ENCODE assay signal across 26 cellular contexts in genomic region chr14:103961928-103962578, GRCh38. TPM values are rescaled to one million over a fixed set of nuclear protein-coding genes. Genes with fewer than 3 reads are reported as not detected.
"Had no signal": no experiment of that assay in that cellular context is flagged by ENCODE, and none has a peak within 500 bp of the region (broad histone marks: within the 10 kb centered on the region; RNA-seq: fewer than 3 reads in every experiment).

No MANE protein-coding gene starts in this region.

- H3K27ac Mint-ChIP-seq: endodermal cell; naive thymus-derived CD4-positive, alpha-beta T cell; nephron progenitor cell; stimulated activated naive B cell treated with anti-CD40 and anti-IgM and Interleukin-4, amounts not matched to agents 10 μg/mL and 1 μg/mL and 100 μg/mL, for 72 hours; type B pancreatic cell had no signal

- FAIRE-seq: endothelial cell of umbilical vein, kidney had no signal

- H3K27me3 ChIP-seq: hepatocyte, uterus had no signal

- H3K27ac ChIP-seq: coronary artery, hepatocyte, psoas muscle, skin epidermis, uterus had no signal

- H3K4me3 Mint-ChIP-seq: endodermal cell; naive thymus-derived CD4-positive, alpha-beta T cell; nephron progenitor cell; stimulated activated naive B cell treated with anti-CD40 and anti-IgM and Interleukin-4, amounts not matched to agents 10 μg/mL and 1 μg/mL and 100 μg/mL, for 72 hours; type B pancreatic cell had no signal

- H3K36me3 ChIP-seq: uterus had no signal

- ATAC-seq: left cardiac atrium; naive thymus-derived CD4-positive, alpha-beta T cell; psoas muscle; sciatic nerve; stimulated activated naive B cell treated with anti-CD40 and anti-IgM and Interleukin-4, amounts not matched to agents 10 μg/mL and 1 μg/mL and 100 μg/mL, for 72 hours had no signal

- H3K79me2 ChIP-seq: hepatocyte had no signal

- DNase-seq: effector CD4-positive, alpha-beta T cell; endodermal cell; foreskin melanocyte; head of caudate nucleus; kidney; left cardiac atrium; naive thymus-derived CD4-positive, alpha-beta T cell; nephron progenitor cell; psoas muscle; retina; stimulated activated CD4-positive, alpha-beta T cell treated with anti-CD3 and anti-CD28 coated beads, Interleukin-2, amount 100 ng/mL, for 24 hours; stimulated activated CD4-positive, alpha-beta T cell treated with anti-CD3 and anti-CD28 coated beads, Interleukin-4, amount 100 ng/mL, for 4 hours; stimulated activated naive B cell treated with anti-CD40 and anti-IgM and Interleukin-4, amounts not matched to agents 10 μg/mL and 1 μg/mL and 100 μg/mL, for 72 hours; uterus had no signal

- H3K4me1 ChIP-seq: psoas muscle, uterus had no signal

- H3K4me3 ChIP-seq: coronary artery, hepatocyte, psoas muscle, skin epidermis, uterus had no signal

- H3K36me3 Mint-ChIP-seq: naive thymus-derived CD4-positive, alpha-beta T cell; stimulated activated naive B cell treated with anti-CD40 and anti-IgM and Interleukin-4, amounts not matched to agents 10 μg/mL and 1 μg/mL and 100 μg/mL, for 72 hours; type B pancreatic cell had no signal

- H3K4me2 ChIP-seq: hepatocyte had no signal

- H3K9me3 Mint-ChIP-seq: endodermal cell; naive thymus-derived CD4-positive, alpha-beta T cell; nephron progenitor cell; stimulated activated naive B cell treated with anti-CD40 and anti-IgM and Interleukin-4, amounts not matched to agents 10 μg/mL and 1 μg/mL and 100 μg/mL, for 72 hours; type B pancreatic cell had no signal

- H2AFZ ChIP-seq: hepatocyte had no signal

- H3K9me3 ChIP-seq: psoas muscle, uterus had no signal

RNA-seq across cellular contexts. Expression of gene RD3L, which starts 19.7 kb away (rescaled TPM):
- total RNA-seq: dermis microvascular lymphatic vessel endothelial cell; endodermal cell; endothelial cell of umbilical vein; hepatocyte; kidney; lung microvascular endothelial cell; mesenteric fat pad; naive thymus-derived CD4-positive, alpha-beta T cell; omental fat pad; psoas muscle; sciatic nerve; uterus had no signal
- polyA plus RNA-seq: endothelial cell of umbilical vein; esophagus; hepatocyte; naive thymus-derived CD4-positive, alpha-beta T cell; psoas muscle; thymus had no signal

RNA-seq across cellular contexts. Expression of gene TDRD9, which starts 33.8 kb away (rescaled TPM):
- total RNA-seq: endodermal cell had no signal
